1 cellular context compared by ENCODE assay signal in genomic region chr1:25204797-25205441, GRCh38.
TF ChIP-seq lines count a peak whose summit lies in the region.

No MANE protein-coding gene starts in this region.

TF ChIP-seq in K562, 482 proteins besides CTCF, POLR2A, EP300 and RAD21:
- TF ChIP-seq ZNF212 (CRISPR knock-in tag; IDR thresholded peaks at IDR 0.05) (no peak), CBFB (CRISPR knock-in tag; IDR thresholded peaks at IDR 0.05) (no peak), KDM1A (IDR thresholded peaks at IDR 0.05) (peak; percentile 35 to 48; a peak in 2 of 4 replicates), ZNF175 (CRISPR knock-in tag; IDR thresholded peaks at IDR 0.05; ENCODE audit: low read depth) (no peak), RB1 (IDR thresholded peaks at IDR 0.05; ENCODE audit: low read depth) (no peak), RBM39 (optimal IDR thresholded peaks at IDR 0.05; ENCODE audit: low read depth, low read length) (no peak), TSHZ1 (CRISPR knock-in tag; IDR thresholded peaks at IDR 0.05) (no peak), SRSF9 (IDR thresholded peaks at IDR 0.05; ENCODE audit: borderline replicate concordance, low read depth, low read length) (no peak), ETV5 (CRISPR knock-in tag; IDR thresholded peaks at IDR 0.05; ENCODE audit: low read depth) (no peak), ERF (CRISPR knock-in tag; IDR thresholded peaks at IDR 0.05) (no peak), JUND (IDR thresholded peaks at IDR 0.05; ENCODE audit: borderline replicate concordance, low read depth, low read length) (no peak), JUND (tag; IDR thresholded peaks at IDR 0.05; ENCODE audit: borderline replicate concordance, low read depth, low read length) (no peak), KLF16 (IDR thresholded peaks at IDR 0.05) (peak; percentile 7; the same call in 1 of the 2 replicates), RBM22 (IDR thresholded peaks at IDR 0.05; ENCODE audit: low read depth, low read length, poor library complexity, severe bottlenecking) (no peak), MED1 (CRISPR knock-in tag; IDR thresholded peaks at IDR 0.05; ENCODE audit: borderline replicate concordance) (no peak), ZNF764 (CRISPR knock-in tag; IDR thresholded peaks at IDR 0.05; ENCODE audit: low read depth) (no peak), PRMT5 (CRISPR knock-in tag; IDR thresholded peaks at IDR 0.05) (no peak), PTBP1 (IDR thresholded peaks at IDR 0.05; ENCODE audit: low read depth, low read length) (no peak), HMGN3 (IDR thresholded peaks at IDR 0.05; ENCODE audit: borderline replicate concordance, extremely low read depth, insufficient read length, low read depth, low read length) (no peak), ZNF77 (CRISPR knock-in tag; IDR thresholded peaks at IDR 0.05) (no peak), MTA2 (IDR thresholded peaks at IDR 0.05; ENCODE audit: low read depth) (no peak), ZC3H4 (CRISPR knock-in tag; IDR thresholded peaks at IDR 0.05; ENCODE audit: borderline replicate concordance) (no peak), KDM2B (CRISPR knock-in tag; IDR thresholded peaks at IDR 0.05) (no peak), GABPB2 (CRISPR knock-in tag; conservative IDR thresholded peaks at IDR 0.05) (no peak), ZNF263 (CRISPR knock-in tag; IDR thresholded peaks at IDR 0.05; ENCODE audit: borderline replicate concordance) (no peak), ZNF668 (CRISPR knock-in tag; IDR thresholded peaks at IDR 0.05) (0 out of 2 replicates have a peak, but pooled peaks have one; percentile 9), ZNF561 (CRISPR knock-in tag; conservative IDR thresholded peaks at IDR 0.05) (no peak), XRCC5 (IDR thresholded peaks at IDR 0.05; ENCODE audit: low read depth, low read length) (no peak), SRF (CRISPR knock-in tag; IDR thresholded peaks at IDR 0.05) (no peak), ZBTB17 (CRISPR knock-in tag; IDR thresholded peaks at IDR 0.05) (no peak), ZNF717 (CRISPR knock-in tag; IDR thresholded peaks at IDR 0.05) (no peak), SMC3 (conservative IDR thresholded peaks at IDR 0.05; ENCODE audit: insufficient read depth, low read depth, low read length) (peak; percentile 55), RBM17 (IDR thresholded peaks at IDR 0.05; ENCODE audit: borderline replicate concordance, low read depth, low read length) (no peak), FIP1L1 (IDR thresholded peaks at IDR 0.05; ENCODE audit: low read depth, low read length, poor library complexity, severe bottlenecking) (no peak), ZNF384 (IDR thresholded peaks at IDR 0.05; ENCODE audit: low read depth, low read length) (peak; percentile 87), ZNF274 (IDR thresholded peaks at IDR 0.05; ENCODE audit: borderline replicate concordance, low read depth, low read length) (no peak), HOXB6 (CRISPR knock-in tag; IDR thresholded peaks at IDR 0.05; ENCODE audit: borderline replicate concordance) (no peak), FOXO4 (CRISPR knock-in tag; IDR thresholded peaks at IDR 0.05) (no peak), HNRNPLL (IDR thresholded peaks at IDR 0.05; ENCODE audit: low read depth, low read length, poor library complexity, severe bottlenecking) (no peak), CTCFL (IDR thresholded peaks at IDR 0.05; ENCODE audit: borderline replicate concordance, insufficient read depth, low read depth, low read length, poor library complexity, severe bottlenecking) (peak; percentile 4), ILF3 (IDR thresholded peaks at IDR 0.05; ENCODE audit: borderline replicate concordance) (no peak), YBX1 (IDR thresholded peaks at IDR 0.05) (no peak)
- TF ChIP-seq, protein P1, sequence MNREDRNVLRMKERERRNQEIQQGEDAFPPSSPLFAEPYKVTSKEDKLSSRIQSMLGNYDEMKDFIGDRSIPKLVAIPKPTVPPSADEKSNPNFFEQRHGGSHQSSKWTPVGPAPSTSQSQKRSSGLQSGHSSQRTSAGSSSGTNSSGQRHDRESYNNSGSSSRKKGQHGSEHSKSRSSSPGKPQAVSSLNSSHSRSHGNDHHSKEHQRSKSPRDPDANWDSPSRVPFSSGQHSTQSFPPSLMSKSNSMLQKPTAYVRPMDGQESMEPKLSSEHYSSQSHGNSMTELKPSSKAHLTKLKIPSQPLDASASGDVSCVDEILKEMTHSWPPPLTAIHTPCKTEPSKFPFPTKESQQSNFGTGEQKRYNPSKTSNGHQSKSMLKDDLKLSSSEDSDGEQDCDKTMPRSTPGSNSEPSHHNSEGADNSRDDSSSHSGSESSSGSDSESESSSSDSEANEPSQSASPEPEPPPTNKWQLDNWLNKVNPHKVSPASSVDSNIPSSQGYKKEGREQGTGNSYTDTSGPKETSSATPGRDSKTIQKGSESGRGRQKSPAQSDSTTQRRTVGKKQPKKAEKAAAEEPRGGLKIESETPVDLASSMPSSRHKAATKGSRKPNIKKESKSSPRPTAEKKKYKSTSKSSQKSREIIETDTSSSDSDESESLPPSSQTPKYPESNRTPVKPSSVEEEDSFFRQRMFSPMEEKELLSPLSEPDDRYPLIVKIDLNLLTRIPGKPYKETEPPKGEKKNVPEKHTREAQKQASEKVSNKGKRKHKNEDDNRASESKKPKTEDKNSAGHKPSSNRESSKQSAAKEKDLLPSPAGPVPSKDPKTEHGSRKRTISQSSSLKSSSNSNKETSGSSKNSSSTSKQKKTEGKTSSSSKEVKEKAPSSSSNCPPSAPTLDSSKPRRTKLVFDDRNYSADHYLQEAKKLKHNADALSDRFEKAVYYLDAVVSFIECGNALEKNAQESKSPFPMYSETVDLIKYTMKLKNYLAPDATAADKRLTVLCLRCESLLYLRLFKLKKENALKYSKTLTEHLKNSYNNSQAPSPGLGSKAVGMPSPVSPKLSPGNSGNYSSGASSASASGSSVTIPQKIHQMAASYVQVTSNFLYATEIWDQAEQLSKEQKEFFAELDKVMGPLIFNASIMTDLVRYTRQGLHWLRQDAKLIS (CRISPR knock-in tag; IDR thresholded peaks at IDR 0.05): no peak
- TF ChIP-seq, protein P2, sequence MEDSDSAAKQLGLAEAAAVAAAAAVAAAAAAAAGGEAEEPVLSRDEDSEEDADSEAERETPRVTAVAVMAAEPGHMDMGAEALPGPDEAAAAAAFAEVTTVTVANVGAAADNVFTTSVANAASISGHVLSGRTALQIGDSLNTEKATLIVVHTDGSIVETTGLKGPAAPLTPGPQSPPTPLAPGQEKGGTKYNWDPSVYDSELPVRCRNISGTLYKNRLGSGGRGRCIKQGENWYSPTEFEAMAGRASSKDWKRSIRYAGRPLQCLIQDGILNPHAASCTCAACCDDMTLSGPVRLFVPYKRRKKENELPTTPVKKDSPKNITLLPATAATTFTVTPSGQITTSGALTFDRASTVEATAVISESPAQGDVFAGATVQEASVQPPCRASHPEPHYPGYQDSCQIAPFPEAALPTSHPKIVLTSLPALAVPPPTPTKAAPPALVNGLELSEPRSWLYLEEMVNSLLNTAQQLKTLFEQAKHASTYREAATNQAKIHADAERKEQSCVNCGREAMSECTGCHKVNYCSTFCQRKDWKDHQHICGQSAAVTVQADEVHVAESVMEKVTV (CRISPR knock-in tag; IDR thresholded peaks at IDR 0.05): 0 out of 2 replicates have a peak, but pooled peaks have one; percentile 39
- TF ChIP-seq, protein P3, sequence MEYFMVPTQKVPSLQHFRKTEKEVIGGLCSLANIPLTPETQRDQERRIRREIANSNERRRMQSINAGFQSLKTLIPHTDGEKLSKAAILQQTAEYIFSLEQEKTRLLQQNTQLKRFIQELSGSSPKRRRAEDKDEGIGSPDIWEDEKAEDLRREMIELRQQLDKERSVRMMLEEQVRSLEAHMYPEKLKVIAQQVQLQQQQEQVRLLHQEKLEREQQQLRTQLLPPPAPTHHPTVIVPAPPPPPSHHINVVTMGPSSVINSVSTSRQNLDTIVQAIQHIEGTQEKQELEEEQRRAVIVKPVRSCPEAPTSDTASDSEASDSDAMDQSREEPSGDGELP (CRISPR knock-in tag; IDR thresholded peaks at IDR 0.05; ENCODE audit: borderline replicate concordance): no peak
